ENCODE assay signal across 21 cellular contexts in genomic region chr4:6612961-6613675, GRCh38. TPM values are rescaled to one million over a fixed set of nuclear protein-coding genes. Genes with fewer than 3 reads are reported as not detected.
DNase-seq lines count a peak whose midpoint lies in the region; ATAC-seq, FAIRE-seq and TF ChIP-seq lines count a peak whose summit lies in the region.
"Had no signal": no experiment of that assay in that cellular context is flagged by ENCODE, and none has a peak within 500 bp of the region (broad histone marks: within the 10 kb centered on the region; RNA-seq: fewer than 3 reads in every experiment).

No MANE protein-coding gene starts in this region.

- no peak overlapping the region for H2AFZ ChIP-seq in SK-N-SH (ENCODE audit: low read depth)

- TF ChIP-seq RAD21 in SK-N-SH (IDR thresholded peaks at IDR 0.05; ENCODE audit: low read length) (no peak), A549 (conservative IDR thresholded peaks at IDR 0.05 in 1 of 2, IDR thresholded peaks at IDR 0.05 in 1 of 2) (no peak)

- H3K4me1 ChIP-seq in SK-N-SH (ENCODE audit: control insufficient read depth in 1 of 2, insufficient read depth in 2 of 2, low read depth in 1 of 2, low read length in 1 of 2) (no peaks in the 10 kb centered on the region), A549 (no peaks in the 10 kb centered on the region), kidney (ENCODE audit: control insufficient read depth in 1 of 2, insufficient read depth in 1 of 2, low read depth in 1 of 2, low read length in 2 of 2) (no peaks in the 10 kb centered on the region)

- no peaks in the 10 kb centered on the region for H3K9me2 ChIP-seq in SK-N-SH

- POLR2A ChIA-PET in SK-N-SH (lab: Yijun Ruan, JAX) (no interaction called here), A549 (lab: Yijun Ruan, JAX) (interaction anchor here (1.1 kb wide), 1 partner anchor 38 kb away, joined by 5 read pairs; the partner anchor contains the start of gene MAN2B2)

- H3K9ac ChIP-seq in SK-N-SH (no peak overlapping the region), kidney (ENCODE audit: low read length in 2 of 2) (no peak overlapping the region)

- TF ChIP-seq POLR2A in A549 (IDR thresholded peaks at IDR 0.05; ENCODE audit: low read length), result no peak
- TF ChIP-seq POLR2A in GM12892 (IDR thresholded peaks at IDR 0.05; ENCODE audit: low read depth, low read length), result no peak

- intact Hi-C loops in kidney (cut with DNase I), result no loop called here

- peak overlapping the region; percentile 59 for H3K27ac Mint-ChIP-seq in T-helper 17 cell
- H3K27ac Mint-ChIP-seq: CD4-positive, alpha-beta T cell; HFFc6 had no signal

- no peak for FAIRE-seq in A549 (lab: Jason Lieb, UNC)
- FAIRE-seq in kidney (lab: Jason Lieb, UNC), result no peak
- no peak for FAIRE-seq in GM12892 (lab: Jason Lieb, UNC)
- FAIRE-seq: GM19239 had no signal

- TF ChIP-seq EP300 in SK-N-SH (IDR thresholded peaks at IDR 0.05; ENCODE audit: borderline replicate concordance in 1 of 2, low read depth in 1 of 2, low read length in 1 of 2) (no peak), A549 (IDR thresholded peaks at IDR 0.05) (no peak)

- no peaks in the 10 kb centered on the region for H3K27me3 Mint-ChIP-seq in T-helper 17 cell
- H3K27me3 Mint-ChIP-seq: CD4-positive, alpha-beta T cell had no signal

- DNase-seq in SK-N-SH (no peak), A549 (ENCODE audit: low read depth in 1 of 2, low spot score in 1 of 2) (no peak), T-helper 17 cell (no peak), kidney (peak; percentile 11), GM12892 (ENCODE audit: insufficient read length) (no peak), NCI-H2029 (lab: John Stamatoyannopoulos, UW) (no peak)
- DNase-seq: CD4-positive, alpha-beta T cell; DMS153; GF-D8; GOT3; HFFc6; NCI-H187; NCI-H226; NCI-H524; NCI-H82; OCI-M1; Right ventricle myocardium superior had no signal

- H3K36me3 ChIP-seq in SK-N-SH (replicated peaks in 1 of 2; ENCODE audit: control insufficient read depth in 1 of 2, insufficient read depth in 2 of 2, low read length in 1 of 2), result peaks cover 4 to 24% of the 10 kb centered on the region in 2 experiments
- peaks cover 12 to 19% of the 10 kb centered on the region in 2 donors for H3K36me3 ChIP-seq in kidney (ENCODE audit: control insufficient read depth in 1 of 2, insufficient read depth in 2 of 2, low read length in 2 of 2)

- H3K4me3 ChIP-seq in SK-N-SH (ENCODE audit: low read depth in 2 of 2, low read length in 1 of 2) (no peak overlapping the region), A549 (no peak overlapping the region), kidney (ENCODE audit: low read length in 2 of 2) (no peak overlapping the region)

- CTCF ChIA-PET in SK-N-SH (lab: Yijun Ruan, JAX), result interaction anchor here (1.6 kb wide), 1 partner anchor 65 kb away, joined by 4 read pairs; no protein-coding TSS in a partner anchor
- CTCF ChIA-PET in A549 (lab: Yijun Ruan, JAX), result interaction anchor here (0.8 to 1.0 kb wide), 2 partner anchors 66 to 261 kb away, joined by 3 read pairs; no protein-coding TSS in a partner anchor

- H3K4me2 ChIP-seq in SK-N-SH (no peak overlapping the region), A549 (no peak overlapping the region)

- WGBS in SK-N-SH (ENCODE audit: low lambda C conversion rate), result 96% methylated on average over 3 of the region's 3 CpGs
- 95% methylated on average over 3 of the region's 3 CpGs for WGBS in A549 (ENCODE audit: missing lambda C conversion rate)

- H3F3A ChIP-seq in SK-N-SH (replicated peaks; ENCODE audit: insufficient read depth), result no peaks in the 10 kb centered on the region

- no peaks in the 10 kb centered on the region for H3K4me1 Mint-ChIP-seq in T-helper 17 cell

- no peaks in the 10 kb centered on the region for H3K9me3 ChIP-seq in SK-N-SH
- H3K9me3 ChIP-seq in A549, result no peaks in the 10 kb centered on the region
- H3K9me3 ChIP-seq in T-helper 17 cell (ENCODE audit: control insufficient read depth, low read length, poor library complexity, severe bottlenecking), result no peaks in the 10 kb centered on the region
- no peaks in the 10 kb centered on the region for H3K9me3 ChIP-seq in kidney (ENCODE audit: control insufficient read depth in 1 of 2, low read length in 2 of 2)

- H3K36me3 Mint-ChIP-seq in T-helper 17 cell (ENCODE audit: low read depth), result peaks cover 10% of the 10 kb centered on the region

- ATAC-seq in SK-N-SH treated with all-trans-retinoic acid at 6 μM for 48 hours (no peak), A549 (no peak), T-helper 17 cell (no peak), HG03025 (IDR thresholded peaks at IDR 0.05; ENCODE audit: low FRiP score, unreplicated experiment) (no peak)

- H3K4me3 Mint-ChIP-seq in T-helper 17 cell, result no peak overlapping the region
- H3K4me3 Mint-ChIP-seq: CD4-positive, alpha-beta T cell; HFFc6 had no signal

- H3K27me3 ChIP-seq in SK-N-SH (ENCODE audit: insufficient read depth), result no peaks in the 10 kb centered on the region

- TF ChIP-seq CTCF in SK-N-SH (IDR thresholded peaks at IDR 0.05) (no peak), A549 (IDR thresholded peaks at IDR 0.05) (no peak), kidney (IDR thresholded peaks at IDR 0.05; ENCODE audit: borderline replicate concordance, extremely low read depth, insufficient read depth) (no peak)

- no peaks in the 10 kb centered on the region for H3K79me2 ChIP-seq in SK-N-SH (ENCODE audit: insufficient read depth)

- no peaks in the 10 kb centered on the region for H4K20me1 ChIP-seq in SK-N-SH (ENCODE audit: insufficient read depth)

- no peak overlapping the region for H3K27ac ChIP-seq in SK-N-SH (ENCODE audit: low read depth in 2 of 2, low read length in 1 of 2)
- no peak overlapping the region for H3K27ac ChIP-seq in A549
- H3K27ac ChIP-seq in kidney (ENCODE audit: low read depth in 2 of 2, low read length in 2 of 2), result no peak overlapping the region
- H3K27ac ChIP-seq: 22Rv1 had no signal

TF ChIP-seq in SK-N-SH, 30 proteins besides CTCF, POLR2A, EP300 and RAD21:
- TF ChIP-seq TCF12 (IDR thresholded peaks at IDR 0.05) (no peak), USF1 (IDR thresholded peaks at IDR 0.05; ENCODE audit: borderline replicate concordance, low read depth) (peak; percentile 60; the same call in 1 of the 2 replicates), MEF2A (IDR thresholded peaks at IDR 0.05; ENCODE audit: borderline replicate concordance, low read depth) (no peak)

TF ChIP-seq in SK-N-SH treated with all-trans-retinoic acid at 6 μM for 48 hours, 23 proteins besides CTCF, POLR2A, EP300 and RAD21 (continues in another document):
- TF ChIP-seq, protein P1, sequence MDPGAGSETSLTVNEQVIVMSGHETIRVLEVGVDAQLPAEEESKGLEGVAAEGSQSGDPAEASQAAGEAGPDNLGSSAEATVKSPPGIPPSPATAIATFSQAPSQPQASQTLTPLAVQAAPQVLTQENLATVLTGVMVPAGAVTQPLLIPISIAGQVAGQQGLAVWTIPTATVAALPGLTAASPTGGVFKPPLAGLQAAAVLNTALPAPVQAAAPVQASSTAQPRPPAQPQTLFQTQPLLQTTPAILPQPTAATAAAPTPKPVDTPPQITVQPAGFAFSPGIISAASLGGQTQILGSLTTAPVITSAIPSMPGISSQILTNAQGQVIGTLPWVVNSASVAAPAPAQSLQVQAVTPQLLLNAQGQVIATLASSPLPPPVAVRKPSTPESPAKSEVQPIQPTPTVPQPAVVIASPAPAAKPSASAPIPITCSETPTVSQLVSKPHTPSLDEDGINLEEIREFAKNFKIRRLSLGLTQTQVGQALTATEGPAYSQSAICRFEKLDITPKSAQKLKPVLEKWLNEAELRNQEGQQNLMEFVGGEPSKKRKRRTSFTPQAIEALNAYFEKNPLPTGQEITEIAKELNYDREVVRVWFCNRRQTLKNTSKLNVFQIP (CRISPR knock-in tag; IDR thresholded peaks at IDR 0.05; ENCODE audit: borderline replicate concordance, low read depth), result no peak
- TF ChIP-seq RARB (CRISPR knock-in tag; IDR thresholded peaks at IDR 0.05), result no peak
- TF ChIP-seq ESRRG (CRISPR knock-in tag; IDR thresholded peaks at IDR 0.05), result no peak

TF ChIP-seq in A549, 52 proteins besides CTCF, POLR2A, EP300 and RAD21:
- TF ChIP-seq USF2 (IDR thresholded peaks at IDR 0.05) (peak; percentile 46; the same call in 1 of the 2 replicates), RNF2 (IDR thresholded peaks at IDR 0.05; ENCODE audit: borderline replicate concordance, low read depth) (no peak)

RNA-seq across cellular contexts. Expression of gene MRFAP1, which starts 27.4 kb away (rescaled TPM):
- polyA plus RNA-seq in SK-N-SH (2012; rRNA removed) (247 and 416 TPM in 2 replicates), A549 (2011; rRNA removed) (185 and 272 TPM in 2 replicates), A549 (2017; fragmentation: RNase III; extraction: RNeasy Plus Mini Kit Qiagen cat#74134 plus additional on column Dnase treatment) (293 to 304 TPM (median 294 TPM) in 3 replicates), kidney (ENCODE audit: insufficient read depth, low read depth, low replicate concordance) (406 TPM)
- 294 and 306 TPM in 2 replicates for polyA plus RNA-seq in SK-N-SH (2012; cell fraction: cytosol; rRNA removed)
- polyA plus RNA-seq in SK-N-SH (2012; cell fraction: nucleus; rRNA removed), result 166 and 232 TPM in 2 replicates
- polyA plus RNA-seq in A549 (2012; cell fraction: cytosol; rRNA removed), result 211 and 261 TPM in 2 replicates
- polyA plus RNA-seq in A549 (2012; cell fraction: nucleus; rRNA removed), result 116 and 120 TPM in 2 replicates
- 23.9 and 24.5 TPM in 2 replicates for polyA minus RNA-seq in A549 (2011; rRNA and poly(A)+ RNA removed)
- total RNA-seq in T-helper 17 cell (100 to 1,000 TPM; 158 to 163 TPM), kidney (264 TPM)
- polyA plus RNA-seq in GM12892 (2012; ENCODE audit: missing spikeins), result 70.4 TPM

RNA-seq across cellular contexts. Expression of gene MAN2B2, which starts 38.1 kb away (rescaled TPM):
- polyA plus RNA-seq in SK-N-SH (2012; rRNA removed) (18.5 and 24.9 TPM in 2 replicates), A549 (2011; rRNA removed) (6.3 and 6.5 TPM in 2 replicates), A549 (2017; fragmentation: RNase III; extraction: RNeasy Plus Mini Kit Qiagen cat#74134 plus additional on column Dnase treatment) (7.5 to 8.4 TPM (median 8.4 TPM) in 3 replicates), kidney (ENCODE audit: insufficient read depth, low read depth, low replicate concordance) (19.9 TPM)
- polyA plus RNA-seq in SK-N-SH (2012; cell fraction: cytosol; rRNA removed), result 12.5 and 18.6 TPM in 2 replicates
- polyA plus RNA-seq in SK-N-SH (2012; cell fraction: nucleus; rRNA removed), result 30.0 and 30.3 TPM in 2 replicates
- polyA plus RNA-seq in A549 (2012; cell fraction: cytosol; rRNA removed), result 6.2 and 8.4 TPM in 2 replicates
- polyA plus RNA-seq in A549 (2012; cell fraction: nucleus; rRNA removed), result 17.8 and 25.6 TPM in 2 replicates
- 10.6 and 11.0 TPM in 2 replicates for polyA minus RNA-seq in A549 (2011; rRNA and poly(A)+ RNA removed)
- total RNA-seq in T-helper 17 cell (10 to 100 TPM; 27.0 to 34.9 TPM), kidney (34.3 TPM)
- polyA plus RNA-seq in GM12892 (2012; ENCODE audit: missing spikeins), result 5.2 TPM

Comparison
In these comparisons a context has a peak if more than half of its experiments do, and no peak if none do; other contexts are left out.
1. Of the 12 proteins assayed by ChIP-seq in both A549 and SK-N-SH: peak only in A549: USF2; only in SK-N-SH: none; in both: none; in neither: 11.